In the genomic region with DNA sequence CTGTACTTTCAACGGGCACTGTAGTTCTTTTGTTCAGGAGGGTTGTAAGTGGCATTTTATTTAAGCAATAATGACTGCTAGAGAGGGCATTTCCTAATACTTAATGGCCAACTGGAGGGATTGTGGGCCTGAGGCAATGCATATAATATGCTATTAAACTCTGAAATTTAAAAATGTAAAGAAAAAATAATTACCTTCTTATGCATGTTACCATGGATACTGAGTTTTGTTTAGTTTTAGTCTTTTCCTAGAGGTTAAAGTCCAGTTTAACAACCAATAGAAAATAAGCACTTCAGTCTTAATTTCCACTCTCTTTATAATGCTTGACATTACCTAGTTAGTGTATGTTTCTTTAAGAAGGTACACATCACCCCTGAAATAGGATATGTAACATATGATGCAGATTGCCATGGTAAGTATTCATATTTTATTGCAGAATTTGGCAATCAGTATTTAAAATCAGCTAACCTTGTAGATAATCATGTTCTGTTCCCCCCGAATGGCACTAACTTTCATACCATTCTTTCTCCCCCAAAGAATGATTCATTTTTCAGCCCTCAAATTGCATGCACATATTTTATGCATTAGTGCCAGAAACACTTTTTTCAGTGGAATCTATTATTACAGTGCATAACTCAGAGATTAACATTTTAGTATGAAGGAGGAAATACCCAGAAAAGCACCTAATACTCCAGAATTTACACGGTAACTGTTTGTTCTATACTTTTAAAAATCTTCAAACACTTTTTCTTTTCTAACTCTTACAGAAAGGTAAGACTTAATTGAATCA, we compare ENCODE assay signal across 14 cellular contexts.
DNase-seq lines count a peak whose midpoint lies in the region; TF ChIP-seq lines count a peak whose summit lies in the region.
"Had no signal": no experiment of that assay in that cellular context is flagged by ENCODE, and none has a peak within 500 bp of the region (broad histone marks: within the 10 kb centered on the region; RNA-seq: fewer than 3 reads in every experiment).

No MANE protein-coding gene starts in this region.

- H3K4me2 ChIP-seq in osteoblast (ENCODE audit: insufficient read depth, low read length): peak overlapping the region; percentile 65
- H3K4me2 ChIP-seq: BLaER1 had no signal

- H3K4me1 Mint-ChIP-seq in brain: peaks cover 56% of the 10 kb centered on the region
- H3K4me1 Mint-ChIP-seq in activated naive CD4-positive, alpha-beta T cell treated with anti-CD3 and anti-CD28 coated beads for 36 hours (ENCODE audit: low read depth): peaks cover 28% of the 10 kb centered on the region

- no peak overlapping the region for H3K4me3 Mint-ChIP-seq in brain
- H3K4me3 Mint-ChIP-seq in activated naive CD4-positive, alpha-beta T cell treated with anti-CD3 and anti-CD28 coated beads for 36 hours: no peak overlapping the region

- H3K79me2 ChIP-seq in osteoblast (ENCODE audit: insufficient read depth, low read length): no peaks in the 10 kb centered on the region

- peak overlapping the region; percentile 45 for H2AFZ ChIP-seq in osteoblast (ENCODE audit: low read length)

- H3K27me3 ChIP-seq in osteoblast (ENCODE audit: insufficient read depth, low read length): no peaks in the 10 kb centered on the region
- H3K27me3 ChIP-seq: BLaER1, gastrocnemius medialis, ovary had no signal

- no peaks in the 10 kb centered on the region for H3K36me3 Mint-ChIP-seq in brain
- H3K36me3 Mint-ChIP-seq in activated naive CD4-positive, alpha-beta T cell treated with anti-CD3 and anti-CD28 coated beads for 36 hours (ENCODE audit: low read depth): no peaks in the 10 kb centered on the region

- H3K27me3 Mint-ChIP-seq in brain: no peaks in the 10 kb centered on the region
- H3K27me3 Mint-ChIP-seq in activated naive CD4-positive, alpha-beta T cell treated with anti-CD3 and anti-CD28 coated beads for 36 hours (ENCODE audit: low read depth): no peaks in the 10 kb centered on the region

- H3K27ac ChIP-seq in osteoblast (ENCODE audit: low read depth, low read length): peak overlapping the region; percentile 86
- H3K27ac ChIP-seq: BLaER1, ovary had no signal

- no peaks in the 10 kb centered on the region for H3K9me3 Mint-ChIP-seq in brain
- no peaks in the 10 kb centered on the region for H3K9me3 Mint-ChIP-seq in activated naive CD4-positive, alpha-beta T cell treated with anti-CD3 and anti-CD28 coated beads for 36 hours

- H3K4me3 ChIP-seq in osteoblast (ENCODE audit: insufficient read depth, low read length): no peak overlapping the region
- H3K4me3 ChIP-seq: BLaER1, gastrocnemius medialis, ovary had no signal

- H3K36me3 ChIP-seq in osteoblast (ENCODE audit: insufficient read depth, low read length): no peaks in the 10 kb centered on the region
- H3K36me3 ChIP-seq: BLaER1, gastrocnemius medialis, ovary had no signal

- CTCF ChIA-PET in activated naive CD4-positive, alpha-beta T cell treated with anti-CD3 and anti-CD28 coated beads for 36 hours (lab: Charles Lee): no interaction called here

- H3K4me1 ChIP-seq in osteoblast (ENCODE audit: insufficient read depth, low read length): peaks cover 42% of the 10 kb centered on the region
- H3K4me1 ChIP-seq: gastrocnemius medialis had no signal

- DNase-seq in EH (ENCODE audit: low read depth) (peak; percentile 66), HCEC 1CT (peak; percentile 78), osteoblast (ENCODE audit: insufficient read length, low spot score, missing footprints) (peak; percentile 78), HK-2 (ENCODE audit: unreplicated experiment) (no peak), GM10266 (ENCODE audit: extremely low spot score) (no peak)
- DNase-seq in activated naive CD4-positive, alpha-beta T cell treated with anti-CD3 and anti-CD28 coated beads for 36 hours: no peak
- DNase-seq: anterior cingulate cortex; DMS 273 treated with DMSO at 0.1 percent for 48 hours; gastrocnemius medialis; NCI-H2227 treated with DMSO at 0.1 percent for 48 hours; ovary; stimulated activated CD4-positive, alpha-beta T cell treated with anti-CD3 and anti-CD28 coated beads, Interleukin-2, amount 100 ng/mL, for 48 hours had no signal

- peak overlapping the region in 4 of 5 experiments; percentile 47 to 92 (median 76) for H3K27ac Mint-ChIP-seq in brain
- H3K27ac Mint-ChIP-seq in activated naive CD4-positive, alpha-beta T cell treated with anti-CD3 and anti-CD28 coated beads for 36 hours: no peak overlapping the region

- H4K20me1 ChIP-seq in osteoblast (ENCODE audit: insufficient read depth, low read length): no peaks in the 10 kb centered on the region
- H4K20me1 ChIP-seq: BLaER1 had no signal

- TF ChIP-seq CTCF in brain (conservative IDR thresholded peaks at IDR 0.05): no peak
- no peak for TF ChIP-seq CTCF in osteoblast (IDR thresholded peaks at IDR 0.05; ENCODE audit: extremely low read depth, low read depth, low read length)
- no peak for TF ChIP-seq CTCF in GM10266 (IDR thresholded peaks at IDR 0.05; ENCODE audit: control insufficient read depth, insufficient read depth, low read depth, missing control alignments)

- no peaks in the 10 kb centered on the region for H3K9me3 ChIP-seq in osteoblast (ENCODE audit: low read depth, low read length)
- H3K9me3 ChIP-seq: BLaER1, gastrocnemius medialis, ovary had no signal

- intact Hi-C loops in activated naive CD4-positive, alpha-beta T cell treated with anti-CD3 and anti-CD28 coated beads for 36 hours (cut with micrococcal nuclease): loop anchor here (1.0 kb wide), 1 partner anchor 21 kb away; no protein-coding TSS in a partner anchor

Comparison
In these comparisons a context has a peak if more than half of its experiments do, and no peak if none do; other contexts are left out.
1. DNase-seq: peak in EH (single experiment), HCEC 1CT (single experiment) and osteoblast (single experiment); none in activated naive CD4-positive, alpha-beta T cell treated with anti-CD3 and anti-CD28 coated beads for 36 hours (single experiment), HK-2 (single experiment) and GM10266 (single experiment).